ENCODE assay signal across 11 cellular contexts in genomic region chr20:63574829-63575720, GRCh38. TPM values are rescaled to one million over a fixed set of nuclear protein-coding genes. Genes with fewer than 3 reads are reported as not detected.
DNase-seq lines count a peak whose midpoint lies in the region; ATAC-seq, FAIRE-seq and TF ChIP-seq lines count a peak whose summit lies in the region.
"Had no signal": no experiment of that assay in that cellular context is flagged by ENCODE, and none has a peak within 500 bp of the region (broad histone marks: within the 10 kb centered on the region; RNA-seq: fewer than 3 reads in every experiment).

No MANE protein-coding gene starts in this region.

- H2BK15ac ChIP-seq in mesendoderm (replicated peaks; ENCODE audit: low read depth), result no peak overlapping the region

- H3K27ac ChIP-seq in HepG2 (ENCODE audit: extremely low read length, insufficient read depth, low read length) (no peak overlapping the region), right lobe of liver (peak overlapping the region in 1 of 3 donors; percentile 78), mesendoderm (ENCODE audit: low read depth, low read length) (no peak overlapping the region)
- H3K27ac ChIP-seq: HL-60 had no signal

- peak overlapping the region; percentile 86 for H3K56ac ChIP-seq in mesendoderm (ENCODE audit: low read length)

- H2AK5ac ChIP-seq in mesendoderm (ENCODE audit: low read length), result no peak overlapping the region

- TF ChIP-seq POLR2A in HepG2 (IDR thresholded peaks at IDR 0.05; ENCODE audit: insufficient read depth in 1 of 2, low read depth in 2 of 2, low read length in 2 of 2), result no peak
- no peak for TF ChIP-seq POLR2A in right lobe of liver (IDR thresholded peaks at IDR 0.05)

- H3K4me1 ChIP-seq in HepG2 (ENCODE audit: insufficient read depth, low read length) (peaks cover 64% of the 10 kb centered on the region), right lobe of liver (no peaks in the 10 kb centered on the region), mesendoderm (ENCODE audit: control insufficient read depth, low read depth, low read length) (no peaks in the 10 kb centered on the region)

- TF ChIP-seq CTCF in HepG2 (CRISPR knock-in tag; IDR thresholded peaks at IDR 0.05) (peak; percentile 43), right lobe of liver (IDR thresholded peaks at IDR 0.05) (no peak)

- POLR2A ChIA-PET in HepG2 (lab: Yijun Ruan, JAX), result interaction anchor here (0.9 to 2.6 kb wide), 10 partner anchors 10 to 382 kb away, joined by 3 to 26 read pairs (median 7); partner anchors contain the start of genes GMEB2, PPDPF, PTK6 and TPD52L2
- POLR2A ChIA-PET in activated CD8-positive, alpha-beta T cell treated with anti-CD3 and anti-CD28 coated beads, Interleukin-2, amount 10 ng/mL, durations not matched to agents 7 days and 5 days (lab: Charles Lee), result interaction anchor here (0.8 to 1.2 kb wide), 4 partner anchors 46 to 385 kb away, joined by 3 to 4 read pairs (median 4); partner anchors contain the start of gene RTEL1

- no peak for FAIRE-seq in HepG2 (lab: Jason Lieb, UNC)

- DNase-seq in HepG2 (ENCODE audit: low spot score) (no peak), right lobe of liver (no peak), mesendoderm (no peak), NOMO-1 (lab: John Stamatoyannopoulos, UW; ENCODE audit: unreplicated experiment in 2 of 2) (no peak)
- no peak for DNase-seq in activated CD8-positive, alpha-beta T cell treated with anti-CD3 and anti-CD28 coated beads, Interleukin-2, amount 10 ng/mL, durations not matched to agents 7 days and 5 days
- DNase-seq: activated CD8-positive, alpha-beta memory T cell treated with anti-CD3 and anti-CD28 coated beads, Interleukin-2, amount 50 U/mL, for 48 hours had no signal

- H4K8ac ChIP-seq in mesendoderm (ENCODE audit: low read depth, low read length), result no peak overlapping the region

- no peak for TF ChIP-seq RAD21 in HepG2 (CRISPR knock-in tag; IDR thresholded peaks at IDR 0.05)

- H3K4me2 ChIP-seq in HepG2 (ENCODE audit: low read depth, low read length) (peak overlapping the region; percentile 100), mesendoderm (ENCODE audit: low read length) (no peak overlapping the region)

- peak overlapping the region; percentile 58 for H3K4me3 Mint-ChIP-seq in activated CD8-positive, alpha-beta T cell treated with anti-CD3 and anti-CD28 coated beads, Interleukin-2, amount 10 ng/mL, durations not matched to agents 7 days and 5 days

- H3K23ac ChIP-seq in mesendoderm (ENCODE audit: low read length), result no peak overlapping the region

- H3K79me2 ChIP-seq in HepG2 (ENCODE audit: insufficient read depth, low read length) (no peaks in the 10 kb centered on the region), mesendoderm (ENCODE audit: control insufficient read depth, insufficient read depth, low read length) (no peaks in the 10 kb centered on the region)

- no peak overlapping the region for H4K5ac ChIP-seq in mesendoderm (ENCODE audit: low read length)

- H3K9ac ChIP-seq in HepG2 (ENCODE audit: insufficient read depth, low read depth, low read length) (peak overlapping the region; percentile 48; the same call in 1 of the 2 replicates), mesendoderm (ENCODE audit: low read length) (no peak overlapping the region)

- peaks cover 2% of the 10 kb centered on the region; the same call in 1 of the 2 replicates for H4K20me1 ChIP-seq in HepG2 (ENCODE audit: insufficient read depth, low read length)

- no peaks in the 10 kb centered on the region for H3K9me3 ChIP-seq in HepG2 (ENCODE audit: low read length)
- no peaks in the 10 kb centered on the region for H3K9me3 ChIP-seq in right lobe of liver

- peaks cover 3% of the 10 kb centered on the region for H3K4me1 Mint-ChIP-seq in activated CD8-positive, alpha-beta T cell treated with anti-CD3 and anti-CD28 coated beads, Interleukin-2, amount 10 ng/mL, durations not matched to agents 7 days and 5 days (ENCODE audit: low read depth)

- TF ChIP-seq EP300 in HepG2 (IDR thresholded peaks at IDR 0.05; ENCODE audit: low read depth in 2 of 2, low read length in 2 of 2) (no peak), HepG2 (CRISPR knock-in tag; IDR thresholded peaks at IDR 0.05; ENCODE audit: borderline replicate concordance) (no peak)

- H3K27me3 Mint-ChIP-seq in activated CD8-positive, alpha-beta T cell treated with anti-CD3 and anti-CD28 coated beads, Interleukin-2, amount 10 ng/mL, durations not matched to agents 7 days and 5 days (ENCODE audit: low read depth), result peaks cover 22% of the 10 kb centered on the region

- H3K36me3 ChIP-seq in HepG2 (replicated peaks in 1 of 2; ENCODE audit: control insufficient read depth in 1 of 2, insufficient read depth in 2 of 2, low read length in 2 of 2) (no peaks in the 10 kb centered on the region), right lobe of liver (no peaks in the 10 kb centered on the region), mesendoderm (ENCODE audit: control insufficient read depth, insufficient read depth, low read length) (no peaks in the 10 kb centered on the region)

- peaks cover 6 to 30% of the 10 kb centered on the region in 2 experiments; a peak in 3 of 5 replicates for H3K27me3 ChIP-seq in HepG2 (ENCODE audit: control insufficient read depth in 1 of 2, insufficient read depth in 2 of 2, low read length in 2 of 2)
- no peaks in the 10 kb centered on the region for H3K27me3 ChIP-seq in right lobe of liver
- no peaks in the 10 kb centered on the region for H3K27me3 ChIP-seq in mesendoderm (ENCODE audit: insufficient read depth, low read length, poor library complexity)

- CTCF ChIA-PET in HepG2 (lab: Yijun Ruan, JAX; ENCODE audit: low intra/inter-chr PET ratio, low total read pairs), result no interaction called here
- CTCF ChIA-PET in activated CD8-positive, alpha-beta T cell treated with anti-CD3 and anti-CD28 coated beads, Interleukin-2, amount 10 ng/mL, durations not matched to agents 7 days and 5 days (lab: Charles Lee), result interaction anchor here (0.8 to 1.6 kb wide), 3 partner anchors 37 to 290 kb away, joined by 3 to 7 read pairs (median 4); partner anchors contain the start of gene TPD52L2

- no peak overlapping the region for H2BK5ac ChIP-seq in mesendoderm (ENCODE audit: low read length)

- intact Hi-C loops in HepG2 (cut with micrococcal nuclease; ENCODE audit: unreplicated experiment) (no loop called here), right lobe of liver (cut with DNase I) (no loop called here)

- no peaks in the 10 kb centered on the region for H3K79me1 ChIP-seq in mesendoderm (ENCODE audit: low read length)

- ATAC-seq in HepG2 (peak; percentile 20), right lobe of liver (no peak), HG02870 (IDR thresholded peaks at IDR 0.05; ENCODE audit: unreplicated experiment) (no peak), HG03139 (IDR thresholded peaks at IDR 0.05; ENCODE audit: unreplicated experiment) (no peak), GM19023 (IDR thresholded peaks at IDR 0.05; ENCODE audit: unreplicated experiment) (no peak)
- no peak for ATAC-seq in activated CD8-positive, alpha-beta T cell treated with anti-CD3 and anti-CD28 coated beads, Interleukin-2, amount 10 ng/mL, durations not matched to agents 7 days and 5 days

- peaks cover 3% of the 10 kb centered on the region for H3K36me3 Mint-ChIP-seq in activated CD8-positive, alpha-beta T cell treated with anti-CD3 and anti-CD28 coated beads, Interleukin-2, amount 10 ng/mL, durations not matched to agents 7 days and 5 days (ENCODE audit: low read depth)

- no peak overlapping the region for H3K18ac ChIP-seq in mesendoderm (ENCODE audit: low read length)

- no peak overlapping the region for H2BK120ac ChIP-seq in mesendoderm (ENCODE audit: low read depth, low read length)

- no peak overlapping the region for H3K4ac ChIP-seq in mesendoderm (ENCODE audit: low read depth, low read length)

- BruUV-seq in HepG2 (replicated peaks; lab: Mats Ljungman, UMichigan), result no TSS peak

- H3K4me3 ChIP-seq in HepG2 (replicated peaks in 1 of 3; ENCODE audit: insufficient read depth in 1 of 3, low read depth in 2 of 3, low read length in 3 of 3), result peak overlapping the region; percentile 52 to 98 (median 88)
- no peak overlapping the region for H3K4me3 ChIP-seq in right lobe of liver
- H3K4me3 ChIP-seq in mesendoderm (ENCODE audit: low read length), result no peak overlapping the region

- peak overlapping the region; percentile 46 for H3K27ac Mint-ChIP-seq in activated CD8-positive, alpha-beta T cell treated with anti-CD3 and anti-CD28 coated beads, Interleukin-2, amount 10 ng/mL, durations not matched to agents 7 days and 5 days

- H3K9me3 Mint-ChIP-seq in activated CD8-positive, alpha-beta T cell treated with anti-CD3 and anti-CD28 coated beads, Interleukin-2, amount 10 ng/mL, durations not matched to agents 7 days and 5 days (ENCODE audit: insufficient read depth), result no peaks in the 10 kb centered on the region

- WGBS in HepG2 (ENCODE audit: low lambda C conversion rate), result 16% methylated on average over 26 of the region's 28 CpGs
- WGBS in right lobe of liver (ENCODE audit: insufficient coverage, low coverage, low lambda C conversion rate, missing lambda C conversion rate), result 56% methylated on average over 13 of the region's 28 CpGs
- no CpG with 5 or more reads among the region's 28 CpGs for WGBS in mesendoderm (ENCODE audit: extremely low coverage, insufficient coverage, low lambda C conversion rate)

- in situ Hi-C loops in HepG2 (cut with HindIII; ENCODE audit: extremely low pct_ligation_motif_present, low pct_unique_long_range_greater_than_20kb), result loop anchor here (5.0 kb wide), 1 partner anchor 38 kb away; the partner anchor contains the start of gene PTK6

- no peak overlapping the region for H2AFZ ChIP-seq in HepG2 (ENCODE audit: low read length)

RNA-seq across cellular contexts. Expression of gene HELZ2, which starts 1.0 kb away (rescaled TPM):
- 8.4 and 10.1 TPM in 2 replicates for total RNA-seq in HepG2 (2016; rRNA removed; fragmentation: Illumina TruSeq; extraction: Trizol)
- 1.7 and 2.1 TPM in 2 replicates for total RNA-seq in HepG2 (2016; cell fraction: cytosol; rRNA removed; fragmentation: Illumina TruSeq; extraction: Trizol; ENCODE audit: low read depth)
- 6.8 and 10.0 TPM in 2 replicates for total RNA-seq in HepG2 (2016; cell fraction: insoluble cytoplasmic fraction; rRNA removed; fragmentation: Illumina TruSeq; extraction: Trizol)
- 2.8 and 4.3 TPM in 2 replicates for total RNA-seq in HepG2 (2016; cell fraction: membrane; rRNA removed; fragmentation: Illumina TruSeq; extraction: Trizol)
- 12.8 and 18.4 TPM in 2 replicates for total RNA-seq in HepG2 (2016; cell fraction: nucleus; rRNA removed; fragmentation: Illumina TruSeq; extraction: Trizol)
- polyA plus RNA-seq in HepG2 (2011; rRNA removed), result 9.6 and 16.1 TPM in 2 replicates
- 4.5 and 6.0 TPM in 2 replicates for polyA plus RNA-seq in HepG2 (2011; cell fraction: cytosol; rRNA removed)
- polyA plus RNA-seq in HepG2 (2011; cell fraction: nucleus; rRNA removed), result 39.6 and 48.2 TPM in 2 replicates
- 12.3 and 14.4 TPM in 2 replicates for polyA plus RNA-seq in HepG2 (2012)
- polyA plus RNA-seq in HepG2 (2016; cell fraction: cytosol; fragmentation: Illumina TruSeq; extraction: Trizol; ENCODE audit: low read depth), result 0.26 and 0.46 TPM in 2 replicates
- 5.2 and 6.9 TPM in 2 replicates for polyA plus RNA-seq in HepG2 (2016; cell fraction: insoluble cytoplasmic fraction; fragmentation: Illumina TruSeq; extraction: Trizol; ENCODE audit: low read depth)
- 0.43 and 0.84 TPM in 2 replicates for polyA plus RNA-seq in HepG2 (2016; cell fraction: membrane; fragmentation: Illumina TruSeq; extraction: Trizol; ENCODE audit: low read depth)
- 17.4 and 18.8 TPM in 2 replicates for polyA plus RNA-seq in HepG2 (2016; cell fraction: nucleus; fragmentation: Illumina TruSeq; extraction: Trizol; ENCODE audit: insufficient read depth, low read depth)
- polyA minus RNA-seq in HepG2 (2011; rRNA and poly(A)+ RNA removed; ENCODE audit: low replicate concordance), result 33.2 and 74.9 TPM in 2 replicates
- 41.7 and 42.0 TPM in 2 replicates for polyA minus RNA-seq in HepG2 (2011; cell fraction: cytosol; rRNA and poly(A)+ RNA removed)
- polyA minus RNA-seq in HepG2 (2011; cell fraction: nucleus; rRNA and poly(A)+ RNA removed), result 35.3 and 47.0 TPM in 2 replicates
- 10 to 100 TPM; 14.8 to 30.3 (median 24.1) TPM for total RNA-seq in right lobe of liver
- total RNA-seq in activated CD8-positive, alpha-beta T cell treated with anti-CD3 and anti-CD28 coated beads, Interleukin-2, amount 10 ng/mL, durations not matched to agents 7 days and 5 days, result 100 to 1,000 TPM in 1 of 2 experiments, 10 to 100 TPM in 1; 99.1 to 102 TPM
- 2.6 TPM for polyA plus RNA-seq in mesendoderm (2013, experiment 1 of 2)
- polyA plus RNA-seq in mesendoderm (2013, experiment 2 of 2), result 2.2 TPM

RNA-seq across cellular contexts. Expression of gene FNDC11, which starts 21.1 kb away (rescaled TPM):
- total RNA-seq in HepG2 (2016; rRNA removed; fragmentation: Illumina TruSeq; extraction: Trizol) (not detected in 2 replicates), right lobe of liver (not detected)
- total RNA-seq in HepG2 (2016; cell fraction: cytosol; rRNA removed; fragmentation: Illumina TruSeq; extraction: Trizol; ENCODE audit: low read depth), result not detected in 2 replicates
- not detected in 2 replicates for total RNA-seq in HepG2 (2016; cell fraction: insoluble cytoplasmic fraction; rRNA removed; fragmentation: Illumina TruSeq; extraction: Trizol)
- not detected in 2 replicates for total RNA-seq in HepG2 (2016; cell fraction: membrane; rRNA removed; fragmentation: Illumina TruSeq; extraction: Trizol)
- not detected in 2 replicates for total RNA-seq in HepG2 (2016; cell fraction: nucleus; rRNA removed; fragmentation: Illumina TruSeq; extraction: Trizol)
- 0.07 and 0.13 TPM in 2 replicates for polyA plus RNA-seq in HepG2 (2011; rRNA removed)
- 0.19 and 0.23 TPM in 2 replicates for polyA plus RNA-seq in HepG2 (2011; cell fraction: cytosol; rRNA removed)
- 0.45 and 0.48 TPM in 2 replicates for polyA plus RNA-seq in HepG2 (2011; cell fraction: nucleus; rRNA removed)
- polyA plus RNA-seq in HepG2 (2012), result 0.05 TPM in 1 of 2 replicates, not detected in the other
- polyA plus RNA-seq in HepG2 (2016; cell fraction: cytosol; fragmentation: Illumina TruSeq; extraction: Trizol; ENCODE audit: low read depth), result not detected in 2 replicates
- polyA plus RNA-seq in HepG2 (2016; cell fraction: insoluble cytoplasmic fraction; fragmentation: Illumina TruSeq; extraction: Trizol; ENCODE audit: low read depth), result not detected in 2 replicates
- polyA plus RNA-seq in HepG2 (2016; cell fraction: membrane; fragmentation: Illumina TruSeq; extraction: Trizol; ENCODE audit: low read depth), result not detected in 2 replicates
- polyA plus RNA-seq in HepG2 (2016; cell fraction: nucleus; fragmentation: Illumina TruSeq; extraction: Trizol; ENCODE audit: insufficient read depth, low read depth), result not detected in 2 replicates
- 0.10 and 0.84 TPM in 2 replicates for polyA minus RNA-seq in HepG2 (2011; rRNA and poly(A)+ RNA removed; ENCODE audit: low replicate concordance)
- not detected in 2 replicates for polyA minus RNA-seq in HepG2 (2011; cell fraction: cytosol; rRNA and poly(A)+ RNA removed)
- polyA minus RNA-seq in HepG2 (2011; cell fraction: nucleus; rRNA and poly(A)+ RNA removed), result not detected in 2 replicates
- under 1 TPM; 0.26 to 0.29 TPM for total RNA-seq in activated CD8-positive, alpha-beta T cell treated with anti-CD3 and anti-CD28 coated beads, Interleukin-2, amount 10 ng/mL, durations not matched to agents 7 days and 5 days
- 1.3 TPM for polyA plus RNA-seq in mesendoderm (2013, experiment 1 of 2)
- 1.5 TPM for polyA plus RNA-seq in mesendoderm (2013, experiment 2 of 2)

RNA-seq across cellular contexts. Expression of gene SRMS, which starts 27.5 kb away (rescaled TPM):
- total RNA-seq in HepG2 (2016; rRNA removed; fragmentation: Illumina TruSeq; extraction: Trizol) (not detected in 2 replicates), right lobe of liver (not detected)
- total RNA-seq in HepG2 (2016; cell fraction: cytosol; rRNA removed; fragmentation: Illumina TruSeq; extraction: Trizol; ENCODE audit: low read depth), result not detected in 2 replicates
- not detected in 2 replicates for total RNA-seq in HepG2 (2016; cell fraction: insoluble cytoplasmic fraction; rRNA removed; fragmentation: Illumina TruSeq; extraction: Trizol)
- total RNA-seq in HepG2 (2016; cell fraction: membrane; rRNA removed; fragmentation: Illumina TruSeq; extraction: Trizol), result not detected in 2 replicates
- total RNA-seq in HepG2 (2016; cell fraction: nucleus; rRNA removed; fragmentation: Illumina TruSeq; extraction: Trizol), result not detected in 2 replicates
- polyA plus RNA-seq in HepG2 (2011; rRNA removed), result 0.09 TPM in 1 of 2 replicates, not detected in the other
- not detected in 2 replicates for polyA plus RNA-seq in HepG2 (2011; cell fraction: cytosol; rRNA removed)
- 0.10 and 0.37 TPM in 2 replicates for polyA plus RNA-seq in HepG2 (2011; cell fraction: nucleus; rRNA removed)
- polyA plus RNA-seq in HepG2 (2012), result 0.17 TPM in 1 of 2 replicates, not detected in the other
- polyA plus RNA-seq in HepG2 (2016; cell fraction: cytosol; fragmentation: Illumina TruSeq; extraction: Trizol; ENCODE audit: low read depth), result not detected in 2 replicates
- polyA plus RNA-seq in HepG2 (2016; cell fraction: insoluble cytoplasmic fraction; fragmentation: Illumina TruSeq; extraction: Trizol; ENCODE audit: low read depth), result not detected in 2 replicates
- polyA plus RNA-seq in HepG2 (2016; cell fraction: membrane; fragmentation: Illumina TruSeq; extraction: Trizol; ENCODE audit: low read depth), result not detected in 2 replicates
- not detected in 2 replicates for polyA plus RNA-seq in HepG2 (2016; cell fraction: nucleus; fragmentation: Illumina TruSeq; extraction: Trizol; ENCODE audit: insufficient read depth, low read depth)
- polyA minus RNA-seq in HepG2 (2011; rRNA and poly(A)+ RNA removed; ENCODE audit: low replicate concordance), result 0.28 TPM in 1 of 2 replicates, not detected in the other
- polyA minus RNA-seq in HepG2 (2011; cell fraction: cytosol; rRNA and poly(A)+ RNA removed), result not detected in 2 replicates
- not detected in 2 replicates for polyA minus RNA-seq in HepG2 (2011; cell fraction: nucleus; rRNA and poly(A)+ RNA removed)
- total RNA-seq in activated CD8-positive, alpha-beta T cell treated with anti-CD3 and anti-CD28 coated beads, Interleukin-2, amount 10 ng/mL, durations not matched to agents 7 days and 5 days, result not detected
- polyA plus RNA-seq in mesendoderm (2013, experiment 1 of 2), result 0.11 TPM
- polyA plus RNA-seq in mesendoderm (2013, experiment 2 of 2), result 0.10 TPM
- polyA plus RNA-seq: neural cell had no signal

RNA-seq across cellular contexts. Expression of gene PTK6, which starts 37.9 kb away (rescaled TPM):
- not detected in 2 replicates for total RNA-seq in HepG2 (2016; rRNA removed; fragmentation: Illumina TruSeq; extraction: Trizol)
- total RNA-seq in HepG2 (2016; cell fraction: cytosol; rRNA removed; fragmentation: Illumina TruSeq; extraction: Trizol; ENCODE audit: low read depth), result not detected in 2 replicates
- total RNA-seq in HepG2 (2016; cell fraction: insoluble cytoplasmic fraction; rRNA removed; fragmentation: Illumina TruSeq; extraction: Trizol), result not detected in 2 replicates
- not detected in 2 replicates for total RNA-seq in HepG2 (2016; cell fraction: membrane; rRNA removed; fragmentation: Illumina TruSeq; extraction: Trizol)
- not detected in 2 replicates for total RNA-seq in HepG2 (2016; cell fraction: nucleus; rRNA removed; fragmentation: Illumina TruSeq; extraction: Trizol)
- 0.07 and 0.08 TPM in 2 replicates for polyA plus RNA-seq in HepG2 (2011; rRNA removed)
- 0.05 and 0.08 TPM in 2 replicates for polyA plus RNA-seq in HepG2 (2011; cell fraction: cytosol; rRNA removed)
- polyA plus RNA-seq in HepG2 (2011; cell fraction: nucleus; rRNA removed), result 0.27 and 0.42 TPM in 2 replicates
- 0.09 and 0.11 TPM in 2 replicates for polyA plus RNA-seq in HepG2 (2012)
- not detected in 2 replicates for polyA plus RNA-seq in HepG2 (2016; cell fraction: cytosol; fragmentation: Illumina TruSeq; extraction: Trizol; ENCODE audit: low read depth)
- polyA plus RNA-seq in HepG2 (2016; cell fraction: insoluble cytoplasmic fraction; fragmentation: Illumina TruSeq; extraction: Trizol; ENCODE audit: low read depth), result not detected in 2 replicates
- polyA plus RNA-seq in HepG2 (2016; cell fraction: membrane; fragmentation: Illumina TruSeq; extraction: Trizol; ENCODE audit: low read depth), result not detected in 2 replicates
- polyA plus RNA-seq in HepG2 (2016; cell fraction: nucleus; fragmentation: Illumina TruSeq; extraction: Trizol; ENCODE audit: insufficient read depth, low read depth), result not detected in 2 replicates
- 0.18 and 9.4 TPM in 2 replicates for polyA minus RNA-seq in HepG2 (2011; rRNA and poly(A)+ RNA removed; ENCODE audit: low replicate concordance)
- polyA minus RNA-seq in HepG2 (2011; cell fraction: cytosol; rRNA and poly(A)+ RNA removed), result not detected in 2 replicates
- 0.12 and 0.13 TPM in 2 replicates for polyA minus RNA-seq in HepG2 (2011; cell fraction: nucleus; rRNA and poly(A)+ RNA removed)
- 10 to 100 TPM in 1 of 6 experiments, 1 to 10 TPM in 3, under 1 TPM in 2; 0.78 to 11.0 (median 3.6) TPM for total RNA-seq in right lobe of liver
- under 1 TPM in 1 of 2 experiments, not detected in 1; 0.34 TPM for total RNA-seq in activated CD8-positive, alpha-beta T cell treated with anti-CD3 and anti-CD28 coated beads, Interleukin-2, amount 10 ng/mL, durations not matched to agents 7 days and 5 days
- polyA plus RNA-seq in mesendoderm (2013, experiment 1 of 2), result 0.08 TPM
- 0.07 TPM for polyA plus RNA-seq in mesendoderm (2013, experiment 2 of 2)
- polyA plus RNA-seq: neural cell had no signal

RNA-seq across cellular contexts. Expression of gene GMEB2, which starts 51.8 kb away (rescaled TPM):
- 11.6 and 12.4 TPM in 2 replicates for total RNA-seq in HepG2 (2016; rRNA removed; fragmentation: Illumina TruSeq; extraction: Trizol)
- total RNA-seq in HepG2 (2016; cell fraction: cytosol; rRNA removed; fragmentation: Illumina TruSeq; extraction: Trizol; ENCODE audit: low read depth), result 2.2 and 2.3 TPM in 2 replicates
- 9.6 and 12.4 TPM in 2 replicates for total RNA-seq in HepG2 (2016; cell fraction: insoluble cytoplasmic fraction; rRNA removed; fragmentation: Illumina TruSeq; extraction: Trizol)
- 6.9 and 7.8 TPM in 2 replicates for total RNA-seq in HepG2 (2016; cell fraction: membrane; rRNA removed; fragmentation: Illumina TruSeq; extraction: Trizol)
- 7.8 and 10.3 TPM in 2 replicates for total RNA-seq in HepG2 (2016; cell fraction: nucleus; rRNA removed; fragmentation: Illumina TruSeq; extraction: Trizol)
- polyA plus RNA-seq in HepG2 (2011; rRNA removed), result 10.6 and 11.5 TPM in 2 replicates
- polyA plus RNA-seq in HepG2 (2011; cell fraction: cytosol; rRNA removed), result 8.5 and 9.9 TPM in 2 replicates
- 20.2 and 24.4 TPM in 2 replicates for polyA plus RNA-seq in HepG2 (2011; cell fraction: nucleus; rRNA removed)
- polyA plus RNA-seq in HepG2 (2012), result 6.9 and 8.7 TPM in 2 replicates
- 1.5 TPM in 2 replicates for polyA plus RNA-seq in HepG2 (2016; cell fraction: cytosol; fragmentation: Illumina TruSeq; extraction: Trizol; ENCODE audit: low read depth)
- polyA plus RNA-seq in HepG2 (2016; cell fraction: insoluble cytoplasmic fraction; fragmentation: Illumina TruSeq; extraction: Trizol; ENCODE audit: low read depth), result 9.6 and 12.8 TPM in 2 replicates
- 3.9 and 4.4 TPM in 2 replicates for polyA plus RNA-seq in HepG2 (2016; cell fraction: membrane; fragmentation: Illumina TruSeq; extraction: Trizol; ENCODE audit: low read depth)
- 17.0 TPM in 2 replicates for polyA plus RNA-seq in HepG2 (2016; cell fraction: nucleus; fragmentation: Illumina TruSeq; extraction: Trizol; ENCODE audit: insufficient read depth, low read depth)
- polyA minus RNA-seq in HepG2 (2011; rRNA and poly(A)+ RNA removed; ENCODE audit: low replicate concordance), result 9.4 and 15.1 TPM in 2 replicates
- polyA minus RNA-seq in HepG2 (2011; cell fraction: cytosol; rRNA and poly(A)+ RNA removed), result 6.5 and 6.7 TPM in 2 replicates
- 5.6 and 6.2 TPM in 2 replicates for polyA minus RNA-seq in HepG2 (2011; cell fraction: nucleus; rRNA and poly(A)+ RNA removed)
- 1 to 10 TPM; 3.2 to 7.0 (median 5.1) TPM for total RNA-seq in right lobe of liver
- 10 to 100 TPM; 16.2 TPM for total RNA-seq in activated CD8-positive, alpha-beta T cell treated with anti-CD3 and anti-CD28 coated beads, Interleukin-2, amount 10 ng/mL, durations not matched to agents 7 days and 5 days
- polyA plus RNA-seq in mesendoderm (2013, experiment 1 of 2), result 12.5 TPM
- 11.8 TPM for polyA plus RNA-seq in mesendoderm (2013, experiment 2 of 2)

Comparison
In these comparisons a context has a peak if more than half of its experiments do, and no peak if none do; other contexts are left out.
1. H3K4me3 ChIP-seq: peak in HepG2 (3 of 3); none in right lobe of liver (0 of 3) and mesendoderm (single experiment).